ENCODE assay signal across 7 cellular contexts in the genomic region with DNA sequence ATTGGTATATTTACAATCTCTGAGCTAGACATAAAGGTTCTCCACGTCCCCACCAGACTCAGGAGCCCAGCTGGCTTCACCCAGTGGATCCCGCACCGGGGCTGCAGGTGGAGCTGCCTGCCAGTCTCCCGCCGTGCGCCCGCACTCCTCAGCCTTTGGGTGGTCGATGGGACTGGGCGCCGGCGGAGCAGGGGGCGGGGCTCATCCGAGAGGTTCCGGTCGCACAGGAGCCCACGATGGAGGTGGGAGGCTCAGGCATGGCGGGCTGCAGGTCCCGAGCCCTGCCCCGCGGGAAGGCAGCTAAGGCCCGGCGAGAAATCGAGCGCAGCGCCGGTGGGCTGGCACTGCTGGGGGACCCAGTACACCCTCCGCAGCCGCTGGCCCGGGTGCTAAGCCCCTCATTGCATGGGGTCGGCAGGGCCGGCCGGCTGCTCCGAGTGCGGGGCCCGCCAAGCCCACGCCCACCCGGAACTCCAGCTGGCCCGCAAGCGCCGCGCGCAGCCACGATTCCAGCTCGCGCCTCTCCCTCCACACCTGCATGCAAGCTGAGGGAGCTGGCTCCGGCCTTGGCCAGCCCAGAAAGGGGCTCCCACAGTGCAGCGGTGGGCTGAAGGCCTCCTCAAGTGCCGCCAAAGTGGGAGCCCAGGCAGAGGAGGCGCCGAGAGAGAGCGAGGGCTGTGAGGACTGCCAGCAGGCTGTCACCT.
DNase-seq lines count a peak whose midpoint lies in the region; ATAC-seq, FAIRE-seq and TF ChIP-seq lines count a peak whose summit lies in the region.
"Not testable (repeated sequence)": the region's sequence is repeated elsewhere in the genome, so short reads cannot be mapped to it uniquely, and the experiment has no call there.

No MANE protein-coding gene starts in this region.

- not testable (repeated sequence) for H3K9me3 ChIP-seq in HUES6 (ENCODE audit: control insufficient read depth, insufficient read depth, low read depth, low read length); endodermal cell (ENCODE audit: control insufficient read depth, low read length); kidney (ENCODE audit: control insufficient read depth in 1 of 2, low read length in 2 of 2)

- not testable (repeated sequence) for FAIRE-seq in kidney (lab: Jason Lieb, UNC)

- peak overlapping the region; percentile 13; the same call in 1 of the 2 replicates for H3K4me3 ChIP-seq in HUES6 (ENCODE audit: low read depth, low read length)
- H3K4me3 ChIP-seq in endodermal cell (ENCODE audit: low read length); kidney (ENCODE audit: low read length in 2 of 2): not testable (repeated sequence)

- peak overlapping the region; percentile 60 for H3K27ac ChIP-seq in 22Rv1
- not testable (repeated sequence) for H3K27ac ChIP-seq in HUES6 (ENCODE audit: low read depth, low read length); endodermal cell (ENCODE audit: low read depth, low read length); kidney (ENCODE audit: low read depth in 2 of 2, low read length in 2 of 2)

- not testable (repeated sequence) for H3K4me1 ChIP-seq in HUES6 (ENCODE audit: control insufficient read depth, insufficient read depth, low read length); endodermal cell (ENCODE audit: control insufficient read depth, insufficient read depth, low read length); kidney (ENCODE audit: control insufficient read depth in 1 of 2, insufficient read depth in 1 of 2, low read depth in 1 of 2, low read length in 2 of 2)

- not testable (repeated sequence) for H3K27me3 Mint-ChIP-seq in activated naive CD8-positive, alpha-beta T cell treated with anti-CD3 and anti-CD28 coated beads, Interleukin-2, amount 10 ng/mL, durations not matched to agents 7 days and 5 days; endodermal cell (ENCODE audit: insufficient read depth); progenitor cell of endocrine pancreas

- not testable (repeated sequence) for H3K27me3 ChIP-seq in HUES6 (ENCODE audit: control insufficient read depth, insufficient read depth, low read length); endodermal cell (ENCODE audit: control insufficient read depth, insufficient read depth, low read length, poor library complexity, severe bottlenecking)

- H3K9ac ChIP-seq in HUES6 (ENCODE audit: low read length); endodermal cell (ENCODE audit: extremely low read depth, low read length, poor library complexity, severe bottlenecking); kidney (ENCODE audit: low read length in 2 of 2): not testable (repeated sequence)

- peak overlapping the region; percentile 2 for H3K4me3 Mint-ChIP-seq in activated naive CD8-positive, alpha-beta T cell treated with anti-CD3 and anti-CD28 coated beads, Interleukin-2, amount 10 ng/mL, durations not matched to agents 7 days and 5 days
- H3K4me3 Mint-ChIP-seq in endodermal cell = peak overlapping the region; percentile 31
- peak overlapping the region; percentile 44 for H3K4me3 Mint-ChIP-seq in progenitor cell of endocrine pancreas (ENCODE audit: low read depth)

- H3K4me1 Mint-ChIP-seq in activated naive CD8-positive, alpha-beta T cell treated with anti-CD3 and anti-CD28 coated beads, Interleukin-2, amount 10 ng/mL, durations not matched to agents 7 days and 5 days; endodermal cell; progenitor cell of endocrine pancreas (ENCODE audit: low read depth): not testable (repeated sequence)

- H3K36me3 ChIP-seq in HUES6 (ENCODE audit: control insufficient read depth, insufficient read depth, low read length); endodermal cell (ENCODE audit: control insufficient read depth, insufficient read depth, low read length); kidney (ENCODE audit: control insufficient read depth in 1 of 2, insufficient read depth in 2 of 2, low read length in 2 of 2): not testable (repeated sequence)

- H3K27ac Mint-ChIP-seq in activated naive CD8-positive, alpha-beta T cell treated with anti-CD3 and anti-CD28 coated beads, Interleukin-2, amount 10 ng/mL, durations not matched to agents 7 days and 5 days; endodermal cell; progenitor cell of endocrine pancreas: not testable (repeated sequence)

- peak; percentile 65 for DNase-seq in NCI-H748 (lab: John Stamatoyannopoulos, UW; ENCODE audit: unreplicated experiment)
- DNase-seq in activated naive CD8-positive, alpha-beta T cell treated with anti-CD3 and anti-CD28 coated beads, Interleukin-2, amount 10 ng/mL, durations not matched to agents 7 days and 5 days; endodermal cell; progenitor cell of endocrine pancreas (ENCODE audit: low spot score, unreplicated experiment): not testable (repeated sequence)
- DNase-seq in kidney = peak; percentile 70

- intact Hi-C loops in kidney (cut with DNase I) = not testable (repeated sequence)

- TF ChIP-seq CTCF in 22Rv1 (IDR thresholded peaks at IDR 0.05); endodermal cell (conservative IDR thresholded peaks at IDR 0.05); kidney (IDR thresholded peaks at IDR 0.05; ENCODE audit: borderline replicate concordance, extremely low read depth, insufficient read depth); progenitor cell of endocrine pancreas (IDR thresholded peaks at IDR 0.05; ENCODE audit: unreplicated experiment): not testable (repeated sequence)

- 80 to 89% methylated on average over 14 to 50 of the region's 51 CpGs for WGBS in endodermal cell (ENCODE audit: insufficient coverage in 1 of 2, insufficient read length in 1 of 2), 2 experiments

- not testable (repeated sequence) for H3K9me3 Mint-ChIP-seq in activated naive CD8-positive, alpha-beta T cell treated with anti-CD3 and anti-CD28 coated beads, Interleukin-2, amount 10 ng/mL, durations not matched to agents 7 days and 5 days; progenitor cell of endocrine pancreas (ENCODE audit: low read depth)
- H3K9me3 Mint-ChIP-seq in endodermal cell = peaks cover 13% of the 10 kb centered on the region

- H3K36me3 Mint-ChIP-seq in activated naive CD8-positive, alpha-beta T cell treated with anti-CD3 and anti-CD28 coated beads, Interleukin-2, amount 10 ng/mL, durations not matched to agents 7 days and 5 days; endodermal cell (ENCODE audit: low read depth); progenitor cell of endocrine pancreas (ENCODE audit: insufficient read depth): not testable (repeated sequence)

- POLR2A ChIA-PET in activated naive CD8-positive, alpha-beta T cell treated with anti-CD3 and anti-CD28 coated beads, Interleukin-2, amount 10 ng/mL, durations not matched to agents 7 days and 5 days (lab: Charles Lee) = not testable (repeated sequence)

- not testable (repeated sequence) for ATAC-seq in activated naive CD8-positive, alpha-beta T cell treated with anti-CD3 and anti-CD28 coated beads, Interleukin-2, amount 10 ng/mL, durations not matched to agents 7 days and 5 days (ENCODE audit: low read depth)
